22 cellular contexts compared by ENCODE assay signal in genomic region chrX:72478351-72478750, GRCh38.
DNase-seq lines count a peak whose midpoint lies in the region; ATAC-seq, FAIRE-seq and TF ChIP-seq lines count a peak whose summit lies in the region.
"Had no signal": no experiment of that assay in that cellular context is flagged by ENCODE, and none has a peak within 500 bp of the region (broad histone marks: within the 10 kb centered on the region; RNA-seq: fewer than 3 reads in every experiment).

No MANE protein-coding gene starts in this region.

- H3K4me3 Mint-ChIP-seq in activated T-cell treated with anti-CD3 and anti-CD28 coated beads, Interleukin-2, amount 50 U/mL, for 72 hours: no peak overlapping the region
- peak overlapping the region in 1 of 7 donors; percentile 37 for H3K4me3 Mint-ChIP-seq in CD8-positive, alpha-beta memory T cell

- H3K9me3 Mint-ChIP-seq in activated T-cell treated with anti-CD3 and anti-CD28 coated beads, Interleukin-2, amount 50 U/mL, for 72 hours: no peaks in the 10 kb centered on the region
- H3K9me3 Mint-ChIP-seq in CD8-positive, alpha-beta memory T cell: no peaks in the 10 kb centered on the region

- peaks cover 12% of the 10 kb centered on the region for H3K27me3 Mint-ChIP-seq in activated T-cell treated with anti-CD3 and anti-CD28 coated beads, Interleukin-2, amount 50 U/mL, for 72 hours (ENCODE audit: low read depth)
- H3K27me3 Mint-ChIP-seq in CD8-positive, alpha-beta memory T cell: peaks cover 0 to 6% of the 10 kb centered on the region in 2 donors
- H3K27me3 Mint-ChIP-seq: CD4-positive, alpha-beta memory T cell had no signal

- TF ChIP-seq CTCF in liver (IDR thresholded peaks at IDR 0.05; ENCODE audit: low read depth, low read length, missing input control): no peak
- TF ChIP-seq CTCF in HepG2 (CRISPR knock-in tag; IDR thresholded peaks at IDR 0.05): no peak
- TF ChIP-seq CTCF in VCaP (conservative IDR thresholded peaks at IDR 0.05): no peak

- 45% methylated on average over 8 of the region's 8 CpGs for WGBS in liver
- 86% methylated on average over 8 of the region's 8 CpGs for WGBS in HepG2 (ENCODE audit: low lambda C conversion rate)

- no peak overlapping the region for H2AFZ ChIP-seq in HepG2 (ENCODE audit: low read length)

- TF ChIP-seq EP300 in HepG2 (IDR thresholded peaks at IDR 0.05; ENCODE audit: low read depth in 2 of 2, low read length in 2 of 2): no peak
- no peak for TF ChIP-seq EP300 in HepG2 (CRISPR knock-in tag; IDR thresholded peaks at IDR 0.05; ENCODE audit: borderline replicate concordance)

- TF ChIP-seq POLR2A in HepG2 (IDR thresholded peaks at IDR 0.05; ENCODE audit: insufficient read depth in 1 of 2, low read depth in 2 of 2, low read length in 2 of 2): no peak

- no peaks in the 10 kb centered on the region for H4K20me1 ChIP-seq in HepG2 (ENCODE audit: insufficient read depth, low read length)

- FAIRE-seq in HepG2 (lab: Jason Lieb, UNC): no peak
- FAIRE-seq: GM12891, HTR-8/SVneo had no signal

- H3K9ac ChIP-seq in liver (ENCODE audit: low read depth in 1 of 2, low read length in 2 of 2) (no peak overlapping the region), HepG2 (ENCODE audit: insufficient read depth, low read depth, low read length) (no peak overlapping the region)
- H3K9ac ChIP-seq: BLaER1, KMS-11 had no signal

- BruUV-seq in HepG2 (replicated peaks; lab: Mats Ljungman, UMichigan): no TSS peak

- ATAC-seq in HepG2: no peak
- no peak for ATAC-seq in GM18868 (IDR thresholded peaks at IDR 0.05; ENCODE audit: unreplicated experiment)
- no peak for ATAC-seq in activated T-cell treated with anti-CD3 and anti-CD28 coated beads, Interleukin-2, amount 50 U/mL, for 72 hours (replicated peaks in 1 of 2)

- H3K36me3 ChIP-seq in liver (ENCODE audit: control insufficient read depth in 4 of 4, insufficient read depth in 3 of 4, low read depth in 1 of 4, low read length in 3 of 4): peaks cover 0 to 4% (median 0%) of the 10 kb centered on the region in 4 donors
- 0 out of 5 replicates have a peak, but pooled peaks cover 0 to 2% of the 10 kb centered on the region in 2 experiments for H3K36me3 ChIP-seq in HepG2 (replicated peaks in 1 of 2; ENCODE audit: control insufficient read depth in 1 of 2, insufficient read depth in 2 of 2, low read length in 2 of 2)
- H3K36me3 ChIP-seq in CD8-positive, alpha-beta memory T cell (ENCODE audit: insufficient read depth, low read length): no peaks in the 10 kb centered on the region
- H3K36me3 ChIP-seq: Peyer's patch had no signal

- H3K27ac ChIP-seq in liver (ENCODE audit: low read depth in 1 of 2, low read length in 2 of 2) (peak overlapping the region in 1 of 2 donors; percentile 69), HepG2 (ENCODE audit: extremely low read length, insufficient read depth, low read length) (no peak overlapping the region), VCaP (peak overlapping the region; percentile 49; the same call in 1 of the 2 replicates)
- H3K27ac ChIP-seq in CD8-positive, alpha-beta memory T cell (ENCODE audit: low read depth, low read length): no peak overlapping the region
- H3K27ac ChIP-seq: BLaER1, KMS-11, Peyer's patch had no signal

- TF ChIP-seq RAD21 in liver (IDR thresholded peaks at IDR 0.05) (no peak), HepG2 (CRISPR knock-in tag; IDR thresholded peaks at IDR 0.05) (no peak)

- no peak overlapping the region for H3K4me2 ChIP-seq in HepG2 (ENCODE audit: low read depth, low read length)
- H3K4me2 ChIP-seq: BLaER1, KMS-11 had no signal

- no peak overlapping the region for H3K4me3 ChIP-seq in liver (ENCODE audit: low read depth in 1 of 3, low read length in 3 of 3)
- no peak overlapping the region for H3K4me3 ChIP-seq in HepG2 (replicated peaks in 1 of 3; ENCODE audit: insufficient read depth in 1 of 3, low read depth in 2 of 3, low read length in 3 of 3)
- no peak overlapping the region for H3K4me3 ChIP-seq in CD8-positive, alpha-beta memory T cell (ENCODE audit: low read length)
- H3K4me3 ChIP-seq: BLaER1, Peyer's patch had no signal

- H3K4me1 ChIP-seq in liver (ENCODE audit: control insufficient read depth in 4 of 4, insufficient read depth in 4 of 4, low read length in 3 of 4): peaks cover 1 to 14% (median 10%) of the 10 kb centered on the region in 4 donors
- H3K4me1 ChIP-seq in HepG2 (ENCODE audit: insufficient read depth, low read length): peaks cover 27% of the 10 kb centered on the region
- H3K4me1 ChIP-seq in CD8-positive, alpha-beta memory T cell (ENCODE audit: insufficient read depth, low read length): no peaks in the 10 kb centered on the region
- H3K4me1 ChIP-seq: BLaER1, Peyer's patch had no signal

- in situ Hi-C loops in HepG2 (cut with HindIII; ENCODE audit: extremely low pct_ligation_motif_present, low pct_unique_long_range_greater_than_20kb): no loop called here

- intact Hi-C loops in HepG2 (cut with micrococcal nuclease; ENCODE audit: unreplicated experiment): no loop called here

- H3K79me2 ChIP-seq in HepG2 (ENCODE audit: insufficient read depth, low read length): no peaks in the 10 kb centered on the region

- H3K36me3 Mint-ChIP-seq in activated T-cell treated with anti-CD3 and anti-CD28 coated beads, Interleukin-2, amount 50 U/mL, for 72 hours (ENCODE audit: insufficient read depth in 2 of 2): peaks cover 2 to 3% of the 10 kb centered on the region in 2 donors
- peaks cover 11 to 47% (median 14%) of the 10 kb centered on the region in 3 donors for H3K36me3 Mint-ChIP-seq in CD8-positive, alpha-beta memory T cell

- POLR2A ChIA-PET in HepG2 (lab: Yijun Ruan, JAX): no interaction called here
- POLR2A ChIA-PET in CD8-positive, alpha-beta memory T cell (lab: Charles Lee): no interaction called here

- H3K9me3 ChIP-seq in liver (ENCODE audit: control insufficient read depth in 4 of 4, low read length in 3 of 4): peaks cover 0 to 1% (median 0%) of the 10 kb centered on the region in 4 donors
- no peaks in the 10 kb centered on the region for H3K9me3 ChIP-seq in HepG2 (ENCODE audit: low read length)
- H3K9me3 ChIP-seq in CD8-positive, alpha-beta memory T cell (ENCODE audit: low read length): no peaks in the 10 kb centered on the region
- H3K9me3 ChIP-seq: Peyer's patch had no signal

- no peak overlapping the region for H3K27ac Mint-ChIP-seq in activated T-cell treated with anti-CD3 and anti-CD28 coated beads, Interleukin-2, amount 50 U/mL, for 72 hours
- H3K27ac Mint-ChIP-seq in CD8-positive, alpha-beta memory T cell: no peak overlapping the region

- CTCF ChIA-PET in HepG2 (lab: Yijun Ruan, JAX; ENCODE audit: low intra/inter-chr PET ratio, low total read pairs): no interaction called here
- CTCF ChIA-PET in CD8-positive, alpha-beta memory T cell (lab: Charles Lee): no interaction called here

- H3K27me3 ChIP-seq in liver (ENCODE audit: control insufficient read depth in 4 of 4, insufficient read depth in 4 of 4, low read length in 3 of 4) (no peaks in the 10 kb centered on the region), HepG2 (ENCODE audit: control insufficient read depth in 1 of 2, insufficient read depth in 2 of 2, low read length in 2 of 2) (no peaks in the 10 kb centered on the region)
- no peaks in the 10 kb centered on the region for H3K27me3 ChIP-seq in CD8-positive, alpha-beta memory T cell (ENCODE audit: insufficient read depth, low read length, poor library complexity, severe bottlenecking)
- H3K27me3 ChIP-seq: Peyer's patch had no signal

- no peaks in the 10 kb centered on the region for H3K4me1 Mint-ChIP-seq in activated T-cell treated with anti-CD3 and anti-CD28 coated beads, Interleukin-2, amount 50 U/mL, for 72 hours (ENCODE audit: low read depth)
- no peaks in the 10 kb centered on the region for H3K4me1 Mint-ChIP-seq in CD8-positive, alpha-beta memory T cell
- H3K4me1 Mint-ChIP-seq: CD4-positive, alpha-beta memory T cell had no signal

- DNase-seq in HepG2 (ENCODE audit: low spot score): no peak
- DNase-seq in left kidney (ENCODE audit: low read depth, low spot score): peak; percentile 2
- DNase-seq in activated T-cell treated with anti-CD3 and anti-CD28 coated beads, Interleukin-2, amount 50 U/mL, for 72 hours: no peak
- DNase-seq in CD8-positive, alpha-beta memory T cell: no peak
- DNase-seq: CD4-positive, alpha-beta memory T cell; GOT3; HCEC 1CT; IMR-90; NCI-H1092 treated with DMSO at 0.1 percent for 48 hours; NCI-H1694 treated with DMSO at 0.1 percent for 48 hours; NCI-H2081 treated with DMSO at 0.1 percent for 48 hours; NCI-H2227 treated with DMSO at 0.1 percent for 48 hours; NCI-H510A treated with DMSO at 0.1 percent for 48 hours; NCI-H774 had no signal

TF ChIP-seq in liver, 16 proteins besides CTCF, POLR2A, EP300 and RAD21:
- TF ChIP-seq, protein P1, sequence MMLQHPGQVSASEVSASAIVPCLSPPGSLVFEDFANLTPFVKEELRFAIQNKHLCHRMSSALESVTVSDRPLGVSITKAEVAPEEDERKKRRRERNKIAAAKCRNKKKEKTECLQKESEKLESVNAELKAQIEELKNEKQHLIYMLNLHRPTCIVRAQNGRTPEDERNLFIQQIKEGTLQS (IDR thresholded peaks at IDR 0.05): peak; percentile 77
- TF ChIP-seq FOXA2 (IDR thresholded peaks at IDR 0.05): no peak

TF ChIP-seq in HepG2, 621 proteins besides CTCF, POLR2A, EP300 and RAD21:
- no peak for TF ChIP-seq ZNF382 (CRISPR knock-in tag; IDR thresholded peaks at IDR 0.05; ENCODE audit: borderline replicate concordance)
- no peak for TF ChIP-seq PRPF4 (IDR thresholded peaks at IDR 0.05; ENCODE audit: low read depth, low read length, poor library complexity, severe bottlenecking)
- TF ChIP-seq ATF5 (CRISPR knock-in tag; IDR thresholded peaks at IDR 0.05; ENCODE audit: low read depth): no peak
- no peak for TF ChIP-seq KAT2B (IDR thresholded peaks at IDR 0.05; ENCODE audit: borderline replicate concordance, low read depth, low read length)
- TF ChIP-seq YEATS2 (CRISPR knock-in tag; IDR thresholded peaks at IDR 0.05; ENCODE audit: borderline replicate concordance): no peak
- TF ChIP-seq ZNF775 (CRISPR knock-in tag; IDR thresholded peaks at IDR 0.05; ENCODE audit: borderline replicate concordance): no peak
- TF ChIP-seq ZNF296 (CRISPR knock-in tag; conservative IDR thresholded peaks at IDR 0.05): no peak
- TF ChIP-seq GATA4 (IDR thresholded peaks at IDR 0.05; ENCODE audit: borderline replicate concordance, low read depth): no peak
- no peak for TF ChIP-seq ZNF317 (CRISPR knock-in tag; IDR thresholded peaks at IDR 0.05)
